24 cellular contexts compared by ENCODE assay signal in genomic region chr13:60147361-60147760, GRCh38. TPM values are rescaled to one million over a fixed set of nuclear protein-coding genes. Genes with fewer than 3 reads are reported as not detected.
A peak's percentile ranks its signal among the peaks of the same experiment; 100 is the strongest.
DNase-seq lines count a peak whose midpoint lies in the region; ATAC-seq, FAIRE-seq and TF ChIP-seq lines count a peak whose summit lies in the region.
"Had no signal": no experiment of that assay in that cellular context is flagged by ENCODE, and none has a peak within 500 bp of the region (broad histone marks: within the 10 kb centered on the region; RNA-seq: fewer than 3 reads in every experiment).

No MANE protein-coding gene starts in this region.

- H3K4me3 Mint-ChIP-seq in endodermal cell = no peak overlapping the region
- H3K4me3 Mint-ChIP-seq in activated CD8-positive, alpha-beta T cell treated with anti-CD3 and anti-CD28 coated beads, Interleukin-2, amount 10 ng/mL, durations not matched to agents 7 days and 5 days = no peak overlapping the region
- H3K4me3 Mint-ChIP-seq: CD14-positive monocyte; CD4-positive, alpha-beta T cell; CD8-positive, alpha-beta memory T cell; H9 had no signal

- H3K27ac Mint-ChIP-seq in endodermal cell = no peak overlapping the region
- H3K27ac Mint-ChIP-seq in activated CD8-positive, alpha-beta T cell treated with anti-CD3 and anti-CD28 coated beads, Interleukin-2, amount 10 ng/mL, durations not matched to agents 7 days and 5 days = no peak overlapping the region
- H3K27ac Mint-ChIP-seq: CD14-positive monocyte; CD4-positive, alpha-beta T cell; CD8-positive, alpha-beta memory T cell; H9 had no signal

- H3K4me3 ChIP-seq in IMR-90 (ENCODE audit: insufficient read depth, low read depth, low read length) (no peak overlapping the region), endodermal cell (ENCODE audit: low read length) (peak overlapping the region; percentile 46), left lung (no peak overlapping the region)
- H3K4me3 ChIP-seq: A549; BLaER1 treated with 17β-estradiol and CSF1 and Interleukin-3, amounts not matched to agents 10 nM and 100 nM; GM23248 had no signal

- no peak overlapping the region for H2BK15ac ChIP-seq in IMR-90 (ENCODE audit: low read depth, low read length)

- peak; percentile 33 for FAIRE-seq in GM12891 (lab: Jason Lieb, UNC)
- FAIRE-seq: A549, H1 had no signal

- H3K27ac ChIP-seq in IMR-90 (ENCODE audit: insufficient read depth, low read length) (no peak overlapping the region), endodermal cell (ENCODE audit: low read depth, low read length) (no peak overlapping the region), left lung (no peak overlapping the region)
- H3K27ac ChIP-seq: A549; BLaER1 treated with 17β-estradiol and CSF1 and Interleukin-3, amounts not matched to agents 10 nM and 100 nM; GM23248 had no signal

- POLR2A ChIA-PET in IMR-90 (lab: Charles Lee; ENCODE audit: unreplicated experiment) = no interaction called here
- POLR2A ChIA-PET in activated CD8-positive, alpha-beta T cell treated with anti-CD3 and anti-CD28 coated beads, Interleukin-2, amount 10 ng/mL, durations not matched to agents 7 days and 5 days (lab: Charles Lee) = no interaction called here

- in situ Hi-C loops in IMR-90 (cut with MboI; ENCODE audit: low sequenced_read_pairs) = no loop called here

- no peak overlapping the region for H3K9ac ChIP-seq in IMR-90 (ENCODE audit: low read depth, low read length)
- no peak overlapping the region for H3K9ac ChIP-seq in endodermal cell (ENCODE audit: extremely low read depth, low read length, poor library complexity, severe bottlenecking)
- H3K9ac ChIP-seq: BLaER1 treated with 17β-estradiol and CSF1 and Interleukin-3, amounts not matched to agents 10 nM and 100 nM; GM23248 had no signal

- no peaks in the 10 kb centered on the region for H3K36me3 Mint-ChIP-seq in endodermal cell (ENCODE audit: low read depth)
- peaks cover 5% of the 10 kb centered on the region for H3K36me3 Mint-ChIP-seq in activated CD8-positive, alpha-beta T cell treated with anti-CD3 and anti-CD28 coated beads, Interleukin-2, amount 10 ng/mL, durations not matched to agents 7 days and 5 days (ENCODE audit: low read depth)
- H3K36me3 Mint-ChIP-seq: CD8-positive, alpha-beta memory T cell had no signal

- TF ChIP-seq RAD21 in IMR-90 (IDR thresholded peaks at IDR 0.05; ENCODE audit: low read length) = no peak

- H4K20me1 ChIP-seq in IMR-90 (ENCODE audit: insufficient read depth, low read length) = no peaks in the 10 kb centered on the region

- H3K27me3 Mint-ChIP-seq in endodermal cell (ENCODE audit: insufficient read depth) = no peaks in the 10 kb centered on the region
- no peaks in the 10 kb centered on the region for H3K27me3 Mint-ChIP-seq in activated CD8-positive, alpha-beta T cell treated with anti-CD3 and anti-CD28 coated beads, Interleukin-2, amount 10 ng/mL, durations not matched to agents 7 days and 5 days (ENCODE audit: low read depth)
- H3K27me3 Mint-ChIP-seq: CD4-positive, alpha-beta T cell; CD8-positive, alpha-beta memory T cell had no signal

- CTCF ChIA-PET in IMR-90 (lab: Yijun Ruan, JAX) = no interaction called here
- CTCF ChIA-PET in activated CD8-positive, alpha-beta T cell treated with anti-CD3 and anti-CD28 coated beads, Interleukin-2, amount 10 ng/mL, durations not matched to agents 7 days and 5 days (lab: Charles Lee) = no interaction called here

- H2BK20ac ChIP-seq in IMR-90 (ENCODE audit: low read depth, low read length) = no peak overlapping the region

- no peak overlapping the region for H4K8ac ChIP-seq in IMR-90 (ENCODE audit: low read depth in 2 of 2, low read length in 2 of 2)

- no peak overlapping the region for H2AK5ac ChIP-seq in IMR-90 (ENCODE audit: low read depth, low read length)

- peaks cover 49 to 77% of the 10 kb centered on the region in 2 experiments for H3K79me1 ChIP-seq in IMR-90 (ENCODE audit: low read depth in 1 of 2, low read length in 2 of 2)

- H3K4ac ChIP-seq in IMR-90 (ENCODE audit: low read depth, low read length) = no peak overlapping the region

- BruUV-seq in IMR-90 (replicated peaks; lab: Mats Ljungman, UMichigan) = no TSS peak

- no peak overlapping the region for H2BK5ac ChIP-seq in IMR-90 (ENCODE audit: low read depth, low read length, poor library complexity, severe bottlenecking)

- no peak overlapping the region for H3K18ac ChIP-seq in IMR-90 (ENCODE audit: low read depth, low read length)

- H4K91ac ChIP-seq in IMR-90 (ENCODE audit: insufficient read depth, low read depth, low read length) = no peak overlapping the region

- no peaks in the 10 kb centered on the region for H3K27me3 ChIP-seq in IMR-90 (ENCODE audit: control insufficient read depth, insufficient read depth, low read length)
- no peaks in the 10 kb centered on the region for H3K27me3 ChIP-seq in endodermal cell (ENCODE audit: control insufficient read depth, insufficient read depth, low read length, poor library complexity, severe bottlenecking)
- H3K27me3 ChIP-seq in left lung = no peaks in the 10 kb centered on the region
- H3K27me3 ChIP-seq: BE2C; BLaER1 treated with 17β-estradiol and CSF1 and Interleukin-3, amounts not matched to agents 10 nM and 100 nM had no signal

- dilution Hi-C loops in IMR-90 (cut with HindIII; ENCODE audit: low sequenced_read_pairs, unreplicated experiment) = no loop called here

- H2AFZ ChIP-seq in IMR-90 (replicated peaks; ENCODE audit: low read length, poor library complexity) = no peak overlapping the region
- H2AFZ ChIP-seq: GM23248 had no signal

- no peak for ATAC-seq in IMR-90 (ENCODE audit: low read depth)
- ATAC-seq in left lung = no peak
- no peak for ATAC-seq in activated CD8-positive, alpha-beta T cell treated with anti-CD3 and anti-CD28 coated beads, Interleukin-2, amount 10 ng/mL, durations not matched to agents 7 days and 5 days
- ATAC-seq: A549, HCT116 had no signal

- peak overlapping the region; percentile 20; the same call in 1 of the 2 replicates for H4K5ac ChIP-seq in IMR-90 (ENCODE audit: low read depth, low read length)

- H2BK120ac ChIP-seq in IMR-90 (ENCODE audit: low read depth, low read length) = no peak overlapping the region

- no peak overlapping the region for H3K56ac ChIP-seq in IMR-90 (ENCODE audit: extremely low read depth, insufficient read depth, low read length)

- no peak for TF ChIP-seq POLR2A in GM12891 (IDR thresholded peaks at IDR 0.05; ENCODE audit: low read depth, low read length)
- TF ChIP-seq POLR2A in IMR-90 (IDR thresholded peaks at IDR 0.05; ENCODE audit: low read depth, low read length) = no peak

- H3K23ac ChIP-seq in IMR-90 (ENCODE audit: low read depth, low read length) = peak overlapping the region; percentile 42; the same call in 1 of the 2 replicates

- H3K36me3 ChIP-seq in IMR-90 (ENCODE audit: control insufficient read depth, insufficient read depth, low read length) (no peaks in the 10 kb centered on the region), endodermal cell (ENCODE audit: control insufficient read depth, insufficient read depth, low read length) (peaks cover 29% of the 10 kb centered on the region), left lung (no peaks in the 10 kb centered on the region)
- H3K36me3 ChIP-seq: BE2C; BLaER1 treated with 17β-estradiol and CSF1 and Interleukin-3, amounts not matched to agents 10 nM and 100 nM had no signal

- peaks cover 5% of the 10 kb centered on the region for H3K9me1 ChIP-seq in IMR-90 (ENCODE audit: insufficient read depth, low read length)

- H3K4me1 ChIP-seq in IMR-90 (ENCODE audit: control insufficient read depth, insufficient read depth, low read length) (peaks cover 7% of the 10 kb centered on the region), endodermal cell (ENCODE audit: control insufficient read depth, insufficient read depth, low read length) (peaks cover 30% of the 10 kb centered on the region), left lung (no peaks in the 10 kb centered on the region)
- H3K4me1 ChIP-seq: A549 had no signal

- H3K9me3 ChIP-seq in IMR-90 (ENCODE audit: control insufficient read depth, insufficient read depth, low read length) (no peaks in the 10 kb centered on the region), endodermal cell (ENCODE audit: control insufficient read depth, low read length) (no peaks in the 10 kb centered on the region), left lung (no peaks in the 10 kb centered on the region)
- H3K9me3 ChIP-seq: A549; BE2C; BLaER1 treated with 17β-estradiol and CSF1 and Interleukin-3, amounts not matched to agents 10 nM and 100 nM had no signal

- H3K4me1 Mint-ChIP-seq in endodermal cell = peaks cover 58% of the 10 kb centered on the region
- H3K4me1 Mint-ChIP-seq in activated CD8-positive, alpha-beta T cell treated with anti-CD3 and anti-CD28 coated beads, Interleukin-2, amount 10 ng/mL, durations not matched to agents 7 days and 5 days (ENCODE audit: low read depth) = peaks cover 22% of the 10 kb centered on the region

- H2AK9ac ChIP-seq in IMR-90 (replicated peaks; ENCODE audit: low read depth, low read length, poor library complexity) = no peak overlapping the region

- H3K14ac ChIP-seq in IMR-90 (replicated peaks; ENCODE audit: low read depth, low read length) = no peak overlapping the region

- H3K4me2 ChIP-seq in IMR-90 (ENCODE audit: low read depth, low read length) = no peak overlapping the region
- H3K4me2 ChIP-seq: A549; BLaER1 treated with 17β-estradiol and CSF1 and Interleukin-3, amounts not matched to agents 10 nM and 100 nM had no signal

- no peak for TF ChIP-seq CTCF in IMR-90 (conservative IDR thresholded peaks at IDR 0.05; ENCODE audit: low read depth, low read length)
- TF ChIP-seq CTCF in endodermal cell (conservative IDR thresholded peaks at IDR 0.05) = no peak
- TF ChIP-seq CTCF in left lung (IDR thresholded peaks at IDR 0.05) = no peak

- intact Hi-C loops in IMR-90 (cut with micrococcal nuclease) = no loop called here
- intact Hi-C loops in left lung (cut with DNase I) = no loop called here

- no peak for DNase-seq in GM12891 (ENCODE audit: insufficient read length, low spot score)
- DNase-seq in IMR-90 = no peak
- no peak for DNase-seq in endodermal cell
- no peak for DNase-seq in left lung
- no peak for DNase-seq in SIG-M5 treated with dmso at 0.1 percent for 504 hours (lab: John Stamatoyannopoulos, UW; ENCODE audit: unreplicated experiment)
- no peak for DNase-seq in activated CD8-positive, alpha-beta T cell treated with anti-CD3 and anti-CD28 coated beads, Interleukin-2, amount 10 ng/mL, durations not matched to agents 7 days and 5 days
- DNase-seq in islet precursor cell = no peak
- DNase-seq: 8988T; ACHN; AML-193; BE2C; Calu3; CD4-positive, alpha-beta T cell; CD8-positive, alpha-beta memory T cell; DMS53; DMS79 treated with DMSO at 0.1 percent for 48 hours; GF-D8; GM23248; H9 had no signal

- H3K9me3 Mint-ChIP-seq in endodermal cell = no peaks in the 10 kb centered on the region
- no peaks in the 10 kb centered on the region for H3K9me3 Mint-ChIP-seq in activated CD8-positive, alpha-beta T cell treated with anti-CD3 and anti-CD28 coated beads, Interleukin-2, amount 10 ng/mL, durations not matched to agents 7 days and 5 days (ENCODE audit: insufficient read depth)
- H3K9me3 Mint-ChIP-seq: CD4-positive, alpha-beta T cell; CD8-positive, alpha-beta memory T cell; H9 had no signal

RNA-seq across cellular contexts. Expression of gene DIAPH3, which starts 16.4 kb away (rescaled TPM):
- 6.1 TPM for polyA plus RNA-seq in GM12891 (2012; ENCODE audit: low read depth, missing spikeins)
- 9.3 and 16.1 TPM in 2 replicates for total RNA-seq in IMR-90 (2012; rRNA removed)
- polyA plus RNA-seq in IMR-90 (2012; rRNA removed) = 8.5 and 8.9 TPM in 2 replicates
- 1.3 and 1.5 TPM in 2 replicates for polyA plus RNA-seq in IMR-90 (2012; cell fraction: cytosol; rRNA removed)
- 1.0 and 5.1 TPM in 2 replicates for polyA plus RNA-seq in IMR-90 (2012; cell fraction: nucleus; rRNA removed; ENCODE audit: low replicate concordance)
- 10 to 100 TPM; 23.6 to 25.7 TPM for total RNA-seq in endodermal cell
- 19.5 TPM for polyA plus RNA-seq in endodermal cell (2013, experiment 1 of 2)
- 25.6 TPM for polyA plus RNA-seq in endodermal cell (2013, experiment 2 of 2)
- 10 to 100 TPM in 1 of 2 donors, 1 to 10 TPM in 1; 3.3 to 10.1 TPM for total RNA-seq in left lung
- total RNA-seq in activated CD8-positive, alpha-beta T cell treated with anti-CD3 and anti-CD28 coated beads, Interleukin-2, amount 10 ng/mL, durations not matched to agents 7 days and 5 days = 10 to 100 TPM; 25.9 to 26.8 TPM
